Comparison of ENCODE assay signal across 15 cellular contexts in the genomic region with DNA sequence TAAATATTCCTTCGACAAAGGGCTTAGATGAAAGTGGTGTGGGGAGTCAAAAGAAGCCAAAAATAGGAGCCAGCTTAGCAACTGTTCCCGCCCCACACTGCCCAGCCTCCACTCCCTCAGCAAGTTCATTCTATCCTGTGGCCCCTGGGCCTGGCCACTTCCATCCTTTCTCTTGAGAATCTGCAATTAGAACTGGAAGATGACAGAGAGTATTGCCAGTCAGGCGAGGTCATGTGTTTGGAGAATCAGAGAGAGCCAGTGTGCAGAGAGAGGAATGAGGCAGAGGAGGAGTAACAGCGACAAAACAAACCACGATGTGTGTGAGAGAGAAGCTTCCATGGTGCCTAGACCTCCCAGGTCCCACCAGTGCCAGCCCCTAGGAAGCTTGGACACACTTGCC.
DNase-seq lines count a peak whose midpoint lies in the region; ATAC-seq and TF ChIP-seq lines count a peak whose summit lies in the region.
"Had no signal": no experiment of that assay in that cellular context is flagged by ENCODE, and none has a peak within 500 bp of the region (broad histone marks: within the 10 kb centered on the region; RNA-seq: fewer than 3 reads in every experiment).

No MANE protein-coding gene starts in this region.

- CTCF ChIA-PET in CD4-positive, alpha-beta T cell (lab: Charles Lee): interaction anchor here (0.6 kb wide), 1 partner anchor 52 kb away, joined by 3 read pairs; no protein-coding TSS in a partner anchor

- H3K9me3 Mint-ChIP-seq in CD4-positive, alpha-beta T cell: no peaks in the 10 kb centered on the region
- H3K9me3 Mint-ChIP-seq: activated T-helper 2 cell treated with anti-CD3 and anti-CD28 coated beads, Interferon-gamma antibody, Interleukin-2, Interleukin-4, amounts not matched to agents 10 μg/mL and 5 μg/mL and 100 μg/mL, durations not matched to agents 14 hours and 24 hours and 36 hours; stimulated activated effector memory CD8-positive, alpha-beta T cell treated with anti-CD3 and anti-CD28 coated beads, Interleukin-12 subunit alpha, Interleukin-12 subunit beta, amount 100 ng/mL, for 72 hours had no signal

- peaks cover 5% of the 10 kb centered on the region; the same call in 1 of the 2 replicates for H3K4me1 ChIP-seq in HAP-1
- peaks cover 14% of the 10 kb centered on the region for H3K4me1 ChIP-seq in hepatocyte (ENCODE audit: insufficient read depth)
- peaks cover 16% of the 10 kb centered on the region for H3K4me1 ChIP-seq in smooth muscle cell (ENCODE audit: low read depth)
- H3K4me1 ChIP-seq: vagina had no signal

- H3K4me2 ChIP-seq in hepatocyte (no peak overlapping the region), smooth muscle cell (peak overlapping the region; percentile 56)

- intact Hi-C loops in CD4-positive, alpha-beta T cell (cut with DNase I, micrococcal nuclease): no loop called here

- H3K27ac ChIP-seq in hepatocyte (peak overlapping the region; percentile 92), smooth muscle cell (ENCODE audit: low read depth) (peak overlapping the region; percentile 91)
- H3K27ac ChIP-seq in CD4-positive, alpha-beta T cell (ENCODE audit: low read depth, low read length): no peak overlapping the region
- H3K27ac ChIP-seq: sigmoid colon, vagina had no signal

- H3K36me3 ChIP-seq in HAP-1 (replicated peaks) (no peaks in the 10 kb centered on the region), hepatocyte (replicated peaks; ENCODE audit: insufficient read depth, low read depth) (no peaks in the 10 kb centered on the region), smooth muscle cell (ENCODE audit: low read depth) (no peaks in the 10 kb centered on the region)
- H3K36me3 ChIP-seq: sigmoid colon, vagina had no signal

- H3F3A ChIP-seq in smooth muscle cell (ENCODE audit: low read depth): peaks cover 18% of the 10 kb centered on the region

- no peak overlapping the region for H3K27ac Mint-ChIP-seq in CD4-positive, alpha-beta T cell
- H3K27ac Mint-ChIP-seq: activated T-helper 2 cell treated with anti-CD3 and anti-CD28 coated beads, Interferon-gamma antibody, Interleukin-2, Interleukin-4, amounts not matched to agents 10 μg/mL and 5 μg/mL and 100 μg/mL, durations not matched to agents 14 hours and 24 hours and 36 hours; stimulated activated effector memory CD8-positive, alpha-beta T cell treated with anti-CD3 and anti-CD28 coated beads, Interleukin-12 subunit alpha, Interleukin-12 subunit beta, amount 100 ng/mL, for 72 hours had no signal

- no peak overlapping the region for H3K4me3 Mint-ChIP-seq in CD4-positive, alpha-beta T cell
- H3K4me3 Mint-ChIP-seq: stimulated activated effector memory CD8-positive, alpha-beta T cell treated with anti-CD3 and anti-CD28 coated beads, Interleukin-12 subunit alpha, Interleukin-12 subunit beta, amount 100 ng/mL, for 72 hours had no signal

- H3K4me3 ChIP-seq in HAP-1 (no peak overlapping the region), hepatocyte (no peak overlapping the region), smooth muscle cell (no peak overlapping the region)
- H3K4me3 ChIP-seq: sigmoid colon, vagina had no signal

- H3K4me1 Mint-ChIP-seq in CD4-positive, alpha-beta T cell (ENCODE audit: low read depth): no peaks in the 10 kb centered on the region
- H3K4me1 Mint-ChIP-seq: stimulated activated effector memory CD8-positive, alpha-beta T cell treated with anti-CD3 and anti-CD28 coated beads, Interleukin-12 subunit alpha, Interleukin-12 subunit beta, amount 100 ng/mL, for 72 hours had no signal

- H3K27me3 Mint-ChIP-seq in CD4-positive, alpha-beta T cell: peaks cover 71% of the 10 kb centered on the region

- no peak for ATAC-seq in CD4-positive, alpha-beta T cell (ENCODE audit: poor library complexity)

- TF ChIP-seq CTCF in hepatocyte (IDR thresholded peaks at IDR 0.05; ENCODE audit: poor library complexity): no peak
- TF ChIP-seq CTCF in smooth muscle cell (IDR thresholded peaks at IDR 0.05; ENCODE audit: borderline replicate concordance, insufficient read depth, poor library complexity, severe bottlenecking): no peak
- no peak for TF ChIP-seq CTCF in CD4-positive, alpha-beta T cell (IDR thresholded peaks at IDR 0.05)

- no peaks in the 10 kb centered on the region for H3K9me2 ChIP-seq in hepatocyte (replicated peaks; ENCODE audit: insufficient read depth)

- H3K36me3 Mint-ChIP-seq in CD4-positive, alpha-beta T cell (ENCODE audit: low read depth): no peaks in the 10 kb centered on the region
- H3K36me3 Mint-ChIP-seq: CD14-positive monocyte; stimulated activated effector memory CD8-positive, alpha-beta T cell treated with anti-CD3 and anti-CD28 coated beads, Interleukin-12 subunit alpha, Interleukin-12 subunit beta, amount 100 ng/mL, for 72 hours had no signal

- no peaks in the 10 kb centered on the region for H3K9me3 ChIP-seq in HAP-1
- no peaks in the 10 kb centered on the region for H3K9me3 ChIP-seq in hepatocyte (ENCODE audit: low read depth)
- H3K9me3 ChIP-seq in smooth muscle cell (replicated peaks; ENCODE audit: low read depth): no peaks in the 10 kb centered on the region
- no peaks in the 10 kb centered on the region for H3K9me3 ChIP-seq in CD4-positive, alpha-beta T cell (ENCODE audit: control insufficient read depth, low read length)
- H3K9me3 ChIP-seq: sigmoid colon, vagina had no signal

- WGBS in hepatocyte (ENCODE audit: low lambda C conversion rate, missing lambda C conversion rate): 78% methylated on average over 5 of the region's 5 CpGs
- WGBS in smooth muscle cell (ENCODE audit: low lambda C conversion rate): 50% methylated on average over 5 of the region's 5 CpGs

- H3K27me3 ChIP-seq in HAP-1 (ENCODE audit: low read depth) (no peaks in the 10 kb centered on the region), hepatocyte (no peaks in the 10 kb centered on the region), smooth muscle cell (ENCODE audit: low read depth) (no peaks in the 10 kb centered on the region)
- no peaks in the 10 kb centered on the region for H3K27me3 ChIP-seq in CD4-positive, alpha-beta T cell (ENCODE audit: control insufficient read depth, insufficient read depth, low read length)
- H3K27me3 ChIP-seq: sigmoid colon, vagina had no signal

- DNase-seq in HAP-1 (ENCODE audit: low spot score in 2 of 2) (peak; percentile 10 to 16), RPMI7951 (ENCODE audit: low read depth) (peak; percentile 59), hepatocyte (ENCODE audit: low spot score) (no peak), smooth muscle cell (lab: John Stamatoyannopoulos, UW; ENCODE audit: unreplicated experiment) (no peak), D341Med (ENCODE audit: low spot score) (no peak), SHP77 (lab: John Stamatoyannopoulos, UW) (no peak)
- no peak for DNase-seq in CD4-positive, alpha-beta T cell
- DNase-seq: Karpas-422, NCI-H1930, NCI-H524, sigmoid colon had no signal

- H4K20me1 ChIP-seq in hepatocyte (ENCODE audit: insufficient read depth, poor library complexity, severe bottlenecking) (no peaks in the 10 kb centered on the region), smooth muscle cell (ENCODE audit: low read depth) (no peaks in the 10 kb centered on the region)

- H3K79me2 ChIP-seq in hepatocyte (no peaks in the 10 kb centered on the region), smooth muscle cell (ENCODE audit: low read depth) (no peaks in the 10 kb centered on the region)

- peak overlapping the region; percentile 74 for H3K9ac ChIP-seq in smooth muscle cell (ENCODE audit: low read depth)

- in situ Hi-C loops in HAP-1 (cut with MboI; ENCODE audit: low sequenced_read_pairs): no loop called here

- H2AFZ ChIP-seq in hepatocyte (no peak overlapping the region), smooth muscle cell (ENCODE audit: low read depth) (no peak overlapping the region)

- POLR2A ChIA-PET in CD4-positive, alpha-beta T cell (lab: Charles Lee): no interaction called here

Comparison
In these comparisons a context has a peak if more than half of its experiments do, and no peak if none do; other contexts are left out.
1. DNase-seq: peak in HAP-1 (2 of 2) and RPMI7951 (single experiment); none in hepatocyte (single experiment), smooth muscle cell (single experiment), D341Med (single experiment), SHP77 (0 of 2) and CD4-positive, alpha-beta T cell (0 of 10).